ENCODE assay signal across 8 cellular contexts in the genomic region with DNA sequence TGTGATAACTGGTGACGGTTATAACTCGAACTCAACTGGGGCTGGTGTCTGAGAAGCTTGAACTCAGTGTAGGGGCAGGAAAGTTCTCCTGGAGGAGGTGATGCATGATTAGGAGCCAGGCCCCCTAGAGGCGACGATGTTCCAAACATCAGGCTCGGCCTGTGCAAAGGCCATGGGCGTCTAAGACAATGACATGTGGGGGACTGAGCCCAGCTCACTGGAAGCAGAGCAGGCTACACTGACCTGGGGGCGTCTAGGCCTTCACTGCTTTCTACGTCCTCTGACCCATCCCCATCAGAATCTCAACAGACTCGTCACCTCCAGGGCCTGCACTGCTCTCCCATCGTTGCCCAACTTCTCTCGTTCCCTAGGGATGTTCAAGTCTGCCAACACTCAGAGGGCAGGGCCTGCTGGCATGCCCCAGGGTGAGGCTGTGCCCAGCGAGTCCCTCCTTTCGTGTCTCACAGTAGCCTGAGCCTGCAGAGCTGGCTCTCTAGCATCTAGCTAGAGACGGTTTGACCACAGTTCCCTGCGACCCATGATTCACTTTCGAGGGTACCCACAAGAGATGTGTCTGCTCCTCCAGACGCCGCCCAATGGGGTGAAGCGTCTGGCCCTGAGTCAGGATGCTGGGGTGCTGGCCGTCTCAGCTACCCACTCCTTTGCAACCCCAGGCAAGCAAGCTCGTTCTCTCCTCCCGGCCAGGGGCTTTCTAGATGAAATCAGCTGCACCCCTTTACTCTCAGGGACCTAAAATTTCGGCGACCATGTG. TPM values are rescaled to one million over a fixed set of nuclear protein-coding genes. Genes with fewer than 3 reads are reported as not detected.
A peak's percentile ranks its signal among the peaks of the same experiment; 100 is the strongest.
DNase-seq lines count a peak whose midpoint lies in the region; TF ChIP-seq lines count a peak whose summit lies in the region.

No MANE protein-coding gene starts in this region.

- no peaks in the 10 kb centered on the region for H3K27me3 ChIP-seq in MG63

- H3K36me3 Mint-ChIP-seq in immature natural killer cell = peaks cover 10 to 19% (median 13%) of the 10 kb centered on the region in 3 donors

- DNase-seq in CD1c-positive myeloid dendritic cell (ENCODE audit: extremely low spot score) (peak; percentile 76), GM20000 (ENCODE audit: low spot score) (peak; percentile 82), MG63 (peak; percentile 79), T-helper 22 cell (ENCODE audit: low read depth) (peak; percentile 59), astrocyte of the hippocampus (ENCODE audit: low read depth, low spot score) (peak; percentile 62), immature natural killer cell (peak; percentile 83 to 86 (median 84)), occipital lobe (lab: John Stamatoyannopoulos, UW) (no peak)
- peak; percentile 77 to 78 for DNase-seq in stimulated activated CD4-positive, alpha-beta T cell treated with anti-CD3 and anti-CD28 coated beads, Interleukin-2, amount 100 ng/mL, for 24 hours

- H3K4me3 Mint-ChIP-seq in immature natural killer cell = peak overlapping the region; percentile 88 to 97 (median 94)

- peaks cover 13% of the 10 kb centered on the region for H3K36me3 ChIP-seq in MG63

- peaks cover 57 to 63% of the 10 kb centered on the region in 2 donors for H3K4me1 Mint-ChIP-seq in immature natural killer cell

- H3K9me3 ChIP-seq in MG63 = no peaks in the 10 kb centered on the region

- no peaks in the 10 kb centered on the region for H3K9me3 Mint-ChIP-seq in immature natural killer cell

- peak; percentile 32 for TF ChIP-seq CTCF in GM20000 (IDR thresholded peaks at IDR 0.05; ENCODE audit: extremely low read depth, missing control alignments)

- H3K4me3 ChIP-seq in MG63 = peak overlapping the region; percentile 75

- peak overlapping the region; percentile 96 to 100 (median 99) for H3K27ac Mint-ChIP-seq in immature natural killer cell

- H3K27me3 Mint-ChIP-seq in immature natural killer cell (ENCODE audit: low read depth in 3 of 3) = peaks cover 12 to 24% (median 15%) of the 10 kb centered on the region in 3 donors

RNA-seq across cellular contexts. Expression of gene ATG16L2, which starts 1.1 kb away (rescaled TPM):
- total RNA-seq in MG63 (2014; rRNA removed; shearing (Covaris generic); ENCODE audit: low replicate concordance) = 2.2 and 5.1 TPM in 2 replicates
- 10 to 100 TPM; 11.4 to 24.6 (median 18.7) TPM for polyA plus RNA-seq in immature natural killer cell
- 4.2 TPM for total RNA-seq in occipital lobe

RNA-seq across cellular contexts. Expression of gene STARD10, which starts 19.3 kb away (rescaled TPM):
- total RNA-seq in MG63 (2014; rRNA removed; shearing (Covaris generic); ENCODE audit: low replicate concordance) = 0.91 and 15.1 TPM in 2 replicates
- polyA plus RNA-seq in immature natural killer cell = 10 to 100 TPM; 26.3 to 50.1 (median 35.6) TPM
- 20.4 TPM for total RNA-seq in occipital lobe
